8 cellular contexts compared by ENCODE assay signal in the genomic region with DNA sequence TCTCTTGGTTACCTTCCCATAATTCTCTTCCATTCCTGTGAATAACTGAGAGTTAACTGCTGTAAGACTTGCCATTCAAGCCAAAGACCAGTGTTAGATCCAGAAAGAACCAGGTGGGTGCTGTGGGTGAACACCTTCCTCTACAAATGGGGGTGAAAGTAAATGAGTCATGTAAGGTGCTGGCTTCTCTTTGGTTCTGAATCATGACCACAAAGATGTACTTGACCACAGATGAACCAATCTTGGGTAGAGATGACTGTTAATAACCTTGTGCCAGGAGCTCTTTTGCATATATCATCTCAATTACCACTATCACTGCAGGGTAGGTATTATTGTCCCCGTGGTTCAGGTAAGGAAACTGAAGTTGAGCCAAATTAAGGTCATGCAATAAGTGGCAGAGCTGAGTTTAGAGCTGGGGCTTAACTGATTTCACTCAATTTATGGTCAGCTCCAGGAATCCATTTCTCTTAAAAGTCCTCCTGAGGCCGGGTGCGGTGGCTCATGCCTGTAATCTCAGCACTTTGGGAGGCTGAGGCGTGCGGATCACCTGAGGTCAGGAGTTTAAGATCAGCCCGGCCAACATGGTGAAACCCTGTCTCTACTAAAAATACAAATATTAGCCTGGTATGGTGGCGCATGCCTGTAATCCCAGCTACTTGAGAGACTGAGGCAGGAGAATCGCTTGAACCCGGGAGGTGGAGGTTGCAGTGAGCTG.
A peak's percentile ranks its signal among the peaks of the same experiment; 100 is the strongest.
DNase-seq lines count a peak whose midpoint lies in the region; ATAC-seq, FAIRE-seq and TF ChIP-seq lines count a peak whose summit lies in the region.

No MANE protein-coding gene starts in this region.

- H3K4me3 Mint-ChIP-seq in effector memory CD8-positive, alpha-beta T cell, result no peak overlapping the region

- peak overlapping the region; percentile 2 to 47 for H3K27ac Mint-ChIP-seq in effector memory CD8-positive, alpha-beta T cell

- H3K36me3 ChIP-seq in GM23248 (ENCODE audit: low read depth) (no peaks in the 10 kb centered on the region), pancreas (no peaks in the 10 kb centered on the region)

- peaks cover 16 to 17% of the 10 kb centered on the region in 2 donors for H3K4me1 Mint-ChIP-seq in effector memory CD8-positive, alpha-beta T cell (ENCODE audit: low read depth in 2 of 2)

- TF ChIP-seq CTCF in pancreas (IDR thresholded peaks at IDR 0.05), result no peak

- no peaks in the 10 kb centered on the region for H3K9me3 Mint-ChIP-seq in effector memory CD8-positive, alpha-beta T cell

- FAIRE-seq in pancreas (lab: Jason Lieb, UNC), result no peak

- no peaks in the 10 kb centered on the region for H3K79me2 ChIP-seq in GM23248 (ENCODE audit: insufficient read depth)

- no peaks in the 10 kb centered on the region for H3K9me2 ChIP-seq in GM23248 (ENCODE audit: insufficient read depth)

- no peaks in the 10 kb centered on the region for H3K36me3 Mint-ChIP-seq in effector memory CD8-positive, alpha-beta T cell (ENCODE audit: insufficient read depth)

- no peaks in the 10 kb centered on the region for H4K20me1 ChIP-seq in GM23248 (ENCODE audit: insufficient read depth)

- CTCF ChIA-PET in HEK293T (lab: Yijun Ruan, JAX), result no interaction called here

- no peaks in the 10 kb centered on the region for H3F3A ChIP-seq in GM23248 (ENCODE audit: insufficient read depth)

- no peak overlapping the region for H3K4me3 ChIP-seq in GM23248
- no peak overlapping the region for H3K4me3 ChIP-seq in pancreas

- no peak overlapping the region for H3K9ac ChIP-seq in GM23248

- H3K27ac ChIP-seq in GM23248, result no peak overlapping the region
- no peak overlapping the region for H3K27ac ChIP-seq in pancreas

- no peaks in the 10 kb centered on the region; the same call in 1 of the 2 replicates for H3K27me3 ChIP-seq in GM23248 (replicated peaks; ENCODE audit: insufficient read depth)
- no peaks in the 10 kb centered on the region for H3K27me3 ChIP-seq in pancreas

- ATAC-seq in GM18511 (IDR thresholded peaks at IDR 0.05; ENCODE audit: unreplicated experiment), result peak; percentile 99
- peak; percentile 96 for ATAC-seq in GM21390 (IDR thresholded peaks at IDR 0.05; ENCODE audit: unreplicated experiment)
- ATAC-seq in HG03378 (IDR thresholded peaks at IDR 0.05; ENCODE audit: unreplicated experiment), result peak; percentile 99
- ATAC-seq in effector memory CD8-positive, alpha-beta T cell (replicated peaks), result peak; percentile 93
- ATAC-seq in pancreas, result no peak

- no peak overlapping the region for H3K4me2 ChIP-seq in GM23248 (ENCODE audit: unreplicated experiment)

- DNase-seq in effector memory CD8-positive, alpha-beta T cell, result no peak
- no peak for DNase-seq in HEK293T (ENCODE audit: extremely low spot score)
- DNase-seq in NCI-H128 (lab: John Stamatoyannopoulos, UW; ENCODE audit: unreplicated experiment), result no peak
- DNase-seq in GM23248, result no peak
- no peak for DNase-seq in pancreas

- intact Hi-C loops in pancreas (cut with DNase I), result no loop called here

- H2AFZ ChIP-seq in GM23248, result no peak overlapping the region

- no peaks in the 10 kb centered on the region for H3K4me1 ChIP-seq in GM23248 (ENCODE audit: insufficient read depth)
- H3K4me1 ChIP-seq in pancreas, result no peaks in the 10 kb centered on the region

- WGBS in GM23248 (ENCODE audit: low coverage in 1 of 2, low lambda C conversion rate in 2 of 2, missing lambda C conversion rate in 2 of 2), 2 experiments, result 46 to 60% methylated on average over 9 of the region's 9 CpGs
- WGBS in pancreas, 2 donors, result 84 to 92% methylated on average over 9 of the region's 9 CpGs

- POLR2A ChIA-PET in HEK293T (lab: Yijun Ruan, JAX), result no interaction called here

- no peaks in the 10 kb centered on the region for H3K9me3 ChIP-seq in GM23248 (ENCODE audit: low read depth)
- H3K9me3 ChIP-seq in pancreas, result no peaks in the 10 kb centered on the region

- in situ Hi-C loops in GM23248 (cut with MboI), result no loop called here

- H3K27me3 Mint-ChIP-seq in effector memory CD8-positive, alpha-beta T cell, result no peaks in the 10 kb centered on the region

TF ChIP-seq in HEK293T, 16 proteins besides CTCF, POLR2A, EP300 and RAD21:
- TF ChIP-seq SUZ12 (IDR thresholded peaks at IDR 0.05), result no peak
- TF ChIP-seq CTBP1 (IDR thresholded peaks at IDR 0.05; ENCODE audit: borderline replicate concordance), result no peak
- TF ChIP-seq FOXK2 (IDR thresholded peaks at IDR 0.05), result no peak
- no peak for TF ChIP-seq FOXA1 (IDR thresholded peaks at IDR 0.05)
- TF ChIP-seq, protein P1, sequence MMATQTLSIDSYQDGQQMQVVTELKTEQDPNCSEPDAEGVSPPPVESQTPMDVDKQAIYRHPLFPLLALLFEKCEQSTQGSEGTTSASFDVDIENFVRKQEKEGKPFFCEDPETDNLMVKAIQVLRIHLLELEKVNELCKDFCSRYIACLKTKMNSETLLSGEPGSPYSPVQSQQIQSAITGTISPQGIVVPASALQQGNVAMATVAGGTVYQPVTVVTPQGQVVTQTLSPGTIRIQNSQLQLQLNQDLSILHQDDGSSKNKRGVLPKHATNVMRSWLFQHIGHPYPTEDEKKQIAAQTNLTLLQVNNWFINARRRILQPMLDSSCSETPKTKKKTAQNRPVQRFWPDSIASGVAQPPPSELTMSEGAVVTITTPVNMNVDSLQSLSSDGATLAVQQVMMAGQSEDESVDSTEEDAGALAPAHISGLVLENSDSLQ (IDR thresholded peaks at IDR 0.05), result no peak
- TF ChIP-seq NFRKB (IDR thresholded peaks at IDR 0.05), result no peak
- no peak for TF ChIP-seq FOXM1 (IDR thresholded peaks at IDR 0.05; ENCODE audit: borderline replicate concordance)
- TF ChIP-seq L3MBTL2 (conservative IDR thresholded peaks at IDR 0.05), result no peak
- TF ChIP-seq LEF1 (IDR thresholded peaks at IDR 0.05; ENCODE audit: borderline replicate concordance), result no peak
- TF ChIP-seq TARDBP (IDR thresholded peaks at IDR 0.05), result no peak
- no peak for TF ChIP-seq BHLHE40 (IDR thresholded peaks at IDR 0.05; ENCODE audit: borderline replicate concordance)
- TF ChIP-seq ELF4 (IDR thresholded peaks at IDR 0.05), result no peak
- TF ChIP-seq ZNF384 (IDR thresholded peaks at IDR 0.05), result no peak

Comparison
In these comparisons a context has a peak if more than half of its experiments do, and no peak if none do; other contexts are left out.
1. ATAC-seq: peak in GM18511 (single experiment), GM21390 (single experiment), HG03378 (single experiment) and effector memory CD8-positive, alpha-beta T cell (single experiment); none in pancreas (0 of 4).